ENCODE assay signal across 1 cellular context in the genomic region with DNA sequence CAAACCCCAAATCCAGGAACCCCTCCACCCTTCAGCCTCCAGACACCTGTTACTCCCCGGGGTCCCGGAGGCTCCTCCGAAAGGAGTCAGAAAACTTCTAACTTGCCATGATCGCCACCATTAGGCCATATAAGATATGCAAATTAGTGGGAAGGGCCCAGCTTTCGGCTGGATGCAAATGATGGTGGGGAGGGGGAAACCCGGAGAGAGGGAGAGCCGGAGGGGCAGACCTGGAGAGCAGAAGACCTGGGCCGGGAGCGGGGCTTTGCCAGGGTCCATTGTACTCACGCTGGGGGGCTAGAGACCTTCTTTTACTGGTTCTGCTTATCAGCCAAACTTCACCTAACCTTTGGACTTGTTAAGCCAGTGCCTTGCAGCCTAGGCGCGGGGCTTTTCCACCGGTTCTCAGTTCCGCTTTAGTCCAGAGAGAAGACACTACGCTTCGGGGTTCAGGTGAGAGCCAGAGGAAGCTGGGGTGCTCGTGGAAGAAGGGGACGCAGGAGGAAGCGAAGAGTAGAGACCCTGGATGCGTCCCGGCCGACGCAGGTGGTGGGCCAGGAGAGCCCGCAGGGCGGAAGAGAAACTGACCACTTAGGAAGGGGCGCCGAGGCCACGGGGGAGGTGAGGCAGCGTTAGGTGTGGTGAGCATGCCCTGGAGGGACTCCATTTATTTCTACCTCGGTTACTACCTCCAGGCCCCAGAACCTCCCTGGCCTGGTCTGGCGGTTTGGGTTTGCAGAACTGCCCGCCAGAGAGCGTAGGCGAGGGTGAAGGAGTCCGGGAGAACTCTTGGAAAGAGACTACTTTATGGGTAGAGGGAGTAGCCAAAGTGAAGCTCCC.
TF ChIP-seq lines count a peak whose summit lies in the region.

Gene HNF1B (minus strand): TSS at position 99 of the 840 bp plus-strand sequence. CDS start 175 bp downstream, outside the sequence.

TF ChIP-seq in HepG2, 621 proteins besides CTCF, POLR2A, EP300 and RAD21 (continued from another document and continues in another):
- TF ChIP-seq, protein P1, sequence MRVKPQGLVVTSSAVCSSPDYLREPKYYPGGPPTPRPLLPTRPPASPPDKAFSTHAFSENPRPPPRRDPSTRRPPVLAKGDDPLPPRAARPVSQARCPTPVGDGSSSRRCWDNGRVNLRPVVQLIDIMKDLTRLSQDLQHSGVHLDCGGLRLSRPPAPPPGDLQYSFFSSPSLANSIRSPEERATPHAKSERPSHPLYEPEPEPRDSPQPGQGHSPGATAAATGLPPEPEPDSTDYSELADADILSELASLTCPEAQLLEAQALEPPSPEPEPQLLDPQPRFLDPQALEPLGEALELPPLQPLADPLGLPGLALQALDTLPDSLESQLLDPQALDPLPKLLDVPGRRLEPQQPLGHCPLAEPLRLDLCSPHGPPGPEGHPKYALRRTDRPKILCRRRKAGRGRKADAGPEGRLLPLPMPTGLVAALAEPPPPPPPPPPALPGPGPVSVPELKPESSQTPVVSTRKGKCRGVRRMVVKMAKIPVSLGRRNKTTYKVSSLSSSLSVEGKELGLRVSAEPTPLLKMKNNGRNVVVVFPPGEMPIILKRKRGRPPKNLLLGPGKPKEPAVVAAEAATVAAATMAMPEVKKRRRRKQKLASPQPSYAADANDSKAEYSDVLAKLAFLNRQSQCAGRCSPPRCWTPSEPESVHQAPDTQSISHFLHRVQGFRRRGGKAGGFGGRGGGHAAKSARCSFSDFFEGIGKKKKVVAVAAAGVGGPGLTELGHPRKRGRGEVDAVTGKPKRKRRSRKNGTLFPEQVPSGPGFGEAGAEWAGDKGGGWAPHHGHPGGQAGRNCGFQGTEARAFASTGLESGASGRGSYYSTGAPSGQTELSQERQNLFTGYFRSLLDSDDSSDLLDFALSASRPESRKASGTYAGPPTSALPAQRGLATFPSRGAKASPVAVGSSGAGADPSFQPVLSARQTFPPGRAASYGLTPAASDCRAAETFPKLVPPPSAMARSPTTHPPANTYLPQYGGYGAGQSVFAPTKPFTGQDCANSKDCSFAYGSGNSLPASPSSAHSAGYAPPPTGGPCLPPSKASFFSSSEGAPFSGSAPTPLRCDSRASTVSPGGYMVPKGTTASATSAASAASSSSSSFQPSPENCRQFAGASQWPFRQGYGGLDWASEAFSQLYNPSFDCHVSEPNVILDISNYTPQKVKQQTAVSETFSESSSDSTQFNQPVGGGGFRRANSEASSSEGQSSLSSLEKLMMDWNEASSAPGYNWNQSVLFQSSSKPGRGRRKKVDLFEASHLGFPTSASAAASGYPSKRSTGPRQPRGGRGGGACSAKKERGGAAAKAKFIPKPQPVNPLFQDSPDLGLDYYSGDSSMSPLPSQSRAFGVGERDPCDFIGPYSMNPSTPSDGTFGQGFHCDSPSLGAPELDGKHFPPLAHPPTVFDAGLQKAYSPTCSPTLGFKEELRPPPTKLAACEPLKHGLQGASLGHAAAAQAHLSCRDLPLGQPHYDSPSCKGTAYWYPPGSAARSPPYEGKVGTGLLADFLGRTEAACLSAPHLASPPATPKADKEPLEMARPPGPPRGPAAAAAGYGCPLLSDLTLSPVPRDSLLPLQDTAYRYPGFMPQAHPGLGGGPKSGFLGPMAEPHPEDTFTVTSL (CRISPR knock-in tag; IDR thresholded peaks at IDR 0.05; ENCODE audit: borderline replicate concordance): peak; percentile 48; the same call in 1 of the 2 replicates
- TF ChIP-seq ZNF598 (CRISPR knock-in tag; IDR thresholded peaks at IDR 0.05; ENCODE audit: borderline replicate concordance) (peak; percentile 96), ZNF24 (IDR thresholded peaks at IDR 0.05) (no peak), ZNF616 (CRISPR knock-in tag; IDR thresholded peaks at IDR 0.05; ENCODE audit: low read depth) (no peak), ZNF556 (CRISPR knock-in tag; IDR thresholded peaks at IDR 0.05; ENCODE audit: borderline replicate concordance) (0 out of 2 replicates have a peak, but pooled peaks have one; percentile 40), ZNF124 (CRISPR knock-in tag; IDR thresholded peaks at IDR 0.05) (no peak), ZNF337 (CRISPR knock-in tag; IDR thresholded peaks at IDR 0.05; ENCODE audit: borderline replicate concordance, low read depth) (no peak), RFXAP (CRISPR knock-in tag; IDR thresholded peaks at IDR 0.05; ENCODE audit: borderline replicate concordance) (peak; percentile 72; the same call in 1 of the 2 replicates), KDM2A (CRISPR knock-in tag; IDR thresholded peaks at IDR 0.05; ENCODE audit: borderline replicate concordance, low read depth) (peak; percentile 67), ETS1 (CRISPR knock-in tag; IDR thresholded peaks at IDR 0.05) (0 out of 2 replicates have a peak, but pooled peaks have one; percentile 58), GABPB1 (CRISPR knock-in tag; IDR thresholded peaks at IDR 0.05) (peak; percentile 27; the same call in 1 of the 2 replicates), RBFOX2 (IDR thresholded peaks at IDR 0.05; ENCODE audit: low read depth, low read length) (peak; percentile 20; the same call in 1 of the 2 replicates), GFI1 (CRISPR knock-in tag; IDR thresholded peaks at IDR 0.05; ENCODE audit: borderline replicate concordance) (0 out of 2 replicates have a peak, but pooled peaks have one; percentile 36), TAF1 (CRISPR knock-in tag; IDR thresholded peaks at IDR 0.05) (peak; percentile 59), STAG1 (CRISPR knock-in tag; IDR thresholded peaks at IDR 0.05) (no peak; the same call in 1 of the 2 replicates), TIGD3 (CRISPR knock-in tag; IDR thresholded peaks at IDR 0.05; ENCODE audit: borderline replicate concordance) (0 out of 2 replicates have a peak, but pooled peaks have one; percentile 48), ZFP90 (CRISPR knock-in tag; IDR thresholded peaks at IDR 0.05; ENCODE audit: borderline replicate concordance) (peak; percentile 73; the same call in 1 of the 2 replicates), GATA4 (IDR thresholded peaks at IDR 0.05; ENCODE audit: borderline replicate concordance, low read depth) (peak; percentile 28; the same call in 1 of the 2 replicates), SATB2 (CRISPR knock-in tag; IDR thresholded peaks at IDR 0.05) (peak; percentile 46; the same call in 1 of the 2 replicates), PLSCR1 (CRISPR knock-in tag; IDR thresholded peaks at IDR 0.05; ENCODE audit: borderline replicate concordance) (no peak), ZSCAN9 (CRISPR knock-in tag; IDR thresholded peaks at IDR 0.05; ENCODE audit: borderline replicate concordance) (no peak; the same call in 1 of the 2 replicates), ZNF670 (CRISPR knock-in tag; IDR thresholded peaks at IDR 0.05; ENCODE audit: borderline replicate concordance) (no peak), HNF4G (IDR thresholded peaks at IDR 0.05; ENCODE audit: borderline replicate concordance, low read depth, low read length) (peak; percentile 58; the same call in 1 of the 2 replicates), HNF4G (CRISPR knock-in tag; IDR thresholded peaks at IDR 0.05; ENCODE audit: borderline replicate concordance, low read depth) (no peak), PAXIP1 (CRISPR knock-in tag; conservative IDR thresholded peaks at IDR 0.05) (peak; percentile 48), XRCC5 (optimal IDR thresholded peaks at IDR 0.05; ENCODE audit: low read length) (peak; percentile 12), ZNF430 (CRISPR knock-in tag; IDR thresholded peaks at IDR 0.05) (no peak)
- TF ChIP-seq, protein P2, sequence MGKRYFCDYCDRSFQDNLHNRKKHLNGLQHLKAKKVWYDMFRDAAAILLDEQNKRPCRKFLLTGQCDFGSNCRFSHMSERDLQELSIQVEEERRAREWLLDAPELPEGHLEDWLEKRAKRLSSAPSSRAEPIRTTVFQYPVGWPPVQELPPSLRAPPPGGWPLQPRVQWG (CRISPR knock-in tag; IDR thresholded peaks at IDR 0.05; ENCODE audit: borderline replicate concordance, low read depth): no peak
- TF ChIP-seq, protein P3, sequence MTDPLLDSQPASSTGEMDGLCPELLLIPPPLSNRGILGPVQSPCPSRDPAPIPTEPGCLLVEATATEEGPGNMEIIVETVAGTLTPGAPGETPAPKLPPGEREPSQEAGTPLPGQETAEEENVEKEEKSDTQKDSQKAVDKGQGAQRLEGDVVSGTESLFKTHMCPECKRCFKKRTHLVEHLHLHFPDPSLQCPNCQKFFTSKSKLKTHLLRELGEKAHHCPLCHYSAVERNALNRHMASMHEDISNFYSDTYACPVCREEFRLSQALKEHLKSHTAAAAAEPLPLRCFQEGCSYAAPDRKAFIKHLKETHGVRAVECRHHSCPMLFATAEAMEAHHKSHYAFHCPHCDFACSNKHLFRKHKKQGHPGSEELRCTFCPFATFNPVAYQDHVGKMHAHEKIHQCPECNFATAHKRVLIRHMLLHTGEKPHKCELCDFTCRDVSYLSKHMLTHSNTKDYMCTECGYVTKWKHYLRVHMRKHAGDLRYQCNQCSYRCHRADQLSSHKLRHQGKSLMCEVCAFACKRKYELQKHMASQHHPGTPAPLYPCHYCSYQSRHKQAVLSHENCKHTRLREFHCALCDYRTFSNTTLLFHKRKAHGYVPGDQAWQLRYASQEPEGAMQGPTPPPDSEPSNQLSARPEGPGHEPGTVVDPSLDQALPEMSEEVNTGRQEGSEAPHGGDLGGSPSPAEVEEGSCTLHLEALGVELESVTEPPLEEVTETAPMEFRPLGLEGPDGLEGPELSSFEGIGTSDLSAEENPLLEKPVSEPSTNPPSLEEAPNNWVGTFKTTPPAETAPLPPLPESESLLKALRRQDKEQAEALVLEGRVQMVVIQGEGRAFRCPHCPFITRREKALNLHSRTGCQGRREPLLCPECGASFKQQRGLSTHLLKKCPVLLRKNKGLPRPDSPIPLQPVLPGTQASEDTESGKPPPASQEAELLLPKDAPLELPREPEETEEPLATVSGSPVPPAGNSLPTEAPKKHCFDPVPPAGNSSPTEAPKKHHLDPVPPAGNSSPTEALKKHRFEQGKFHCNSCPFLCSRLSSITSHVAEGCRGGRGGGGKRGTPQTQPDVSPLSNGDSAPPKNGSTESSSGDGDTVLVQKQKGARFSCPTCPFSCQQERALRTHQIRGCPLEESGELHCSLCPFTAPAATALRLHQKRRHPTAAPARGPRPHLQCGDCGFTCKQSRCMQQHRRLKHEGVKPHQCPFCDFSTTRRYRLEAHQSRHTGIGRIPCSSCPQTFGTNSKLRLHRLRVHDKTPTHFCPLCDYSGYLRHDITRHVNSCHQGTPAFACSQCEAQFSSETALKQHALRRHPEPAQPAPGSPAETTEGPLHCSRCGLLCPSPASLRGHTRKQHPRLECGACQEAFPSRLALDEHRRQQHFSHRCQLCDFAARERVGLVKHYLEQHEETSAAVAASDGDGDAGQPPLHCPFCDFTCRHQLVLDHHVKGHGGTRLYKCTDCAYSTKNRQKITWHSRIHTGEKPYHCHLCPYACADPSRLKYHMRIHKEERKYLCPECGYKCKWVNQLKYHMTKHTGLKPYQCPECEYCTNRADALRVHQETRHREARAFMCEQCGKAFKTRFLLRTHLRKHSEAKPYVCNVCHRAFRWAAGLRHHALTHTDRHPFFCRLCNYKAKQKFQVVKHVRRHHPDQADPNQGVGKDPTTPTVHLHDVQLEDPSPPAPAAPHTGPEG (CRISPR knock-in tag; IDR thresholded peaks at IDR 0.05): 0 out of 2 replicates have a peak, but pooled peaks have one; percentile 61
